Comparison of ENCODE assay signal across 8 cellular contexts in the genomic region with DNA sequence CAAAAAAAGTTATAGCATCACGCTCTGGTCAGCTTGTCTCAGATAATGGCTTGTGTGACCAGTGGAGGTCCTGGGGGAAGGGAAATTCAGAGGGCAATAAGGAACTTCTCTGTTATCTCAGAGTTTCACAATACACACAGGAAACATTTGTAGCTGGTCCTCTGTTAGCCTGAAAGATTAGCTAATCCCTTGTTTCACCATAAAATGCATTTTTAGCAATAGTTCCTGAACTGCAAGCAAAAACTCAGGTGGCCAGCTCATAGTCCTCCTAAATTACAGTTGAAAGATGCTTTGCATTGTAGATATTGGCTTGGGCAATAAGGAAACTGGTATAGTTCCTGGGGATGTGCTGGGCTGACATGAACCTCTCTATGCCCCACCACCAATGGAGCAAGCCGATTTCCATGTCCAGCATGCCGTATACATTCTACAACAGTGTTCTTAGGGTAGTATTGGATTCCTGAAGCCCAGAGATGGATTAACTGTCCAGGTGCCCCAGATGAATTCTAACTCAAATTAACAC.
DNase-seq lines count a peak whose midpoint lies in the region; ATAC-seq and TF ChIP-seq lines count a peak whose summit lies in the region.

No MANE protein-coding gene starts in this region.

- H2AK5ac ChIP-seq in H9 (ENCODE audit: insufficient read length, low read length) = no peak overlapping the region

- TF ChIP-seq CTCF in cardiac fibroblast (IDR thresholded peaks at IDR 0.05; ENCODE audit: low read depth, low read length) (no peak), H9 (conservative IDR thresholded peaks at IDR 0.05) (no peak)
- TF ChIP-seq CTCF in CD4-positive, alpha-beta T cell (IDR thresholded peaks at IDR 0.05) = no peak

- H4K5ac ChIP-seq in H9 (ENCODE audit: insufficient read length, low read depth, low read length) = no peak overlapping the region

- H2BK120ac ChIP-seq in H9 (ENCODE audit: low read depth, low read length, poor library complexity, severe bottlenecking) = no peak overlapping the region

- H3K27me3 Mint-ChIP-seq in H9 (ENCODE audit: low read depth) = peaks cover 60% of the 10 kb centered on the region
- H3K27me3 Mint-ChIP-seq in CD4-positive, alpha-beta T cell = no peaks in the 10 kb centered on the region

- H3K56ac ChIP-seq in H9 (ENCODE audit: insufficient read length, low read depth, low read length) = no peak overlapping the region

- H3K4me2 ChIP-seq in H9 (ENCODE audit: insufficient read depth, insufficient read length, low read length) = no peak overlapping the region

- intact Hi-C loops in sciatic nerve (cut with DNase I) = no loop called here
- intact Hi-C loops in CD4-positive, alpha-beta T cell (cut with DNase I, micrococcal nuclease) = no loop called here

- H3K79me1 ChIP-seq in H9 (ENCODE audit: insufficient read depth, low read depth, low read length, poor library complexity, severe bottlenecking) = no peaks in the 10 kb centered on the region

- H3K23me2 ChIP-seq in H9 (ENCODE audit: insufficient read length, low read depth, low read length, poor library complexity, severe bottlenecking) = no peaks in the 10 kb centered on the region

- H3K4me1 ChIP-seq in H9 (ENCODE audit: insufficient read depth, low read length) = no peaks in the 10 kb centered on the region

- H3K4ac ChIP-seq in H9 (ENCODE audit: low read depth, low read length) = no peak overlapping the region

- POLR2A ChIA-PET in CD4-positive, alpha-beta T cell (lab: Charles Lee) = interaction anchor here (1.6 kb wide), 1 partner anchor 23 kb away, joined by 5 read pairs; no protein-coding TSS in a partner anchor

- H4K8ac ChIP-seq in H9 (replicated peaks; ENCODE audit: insufficient read length, low read depth, low read length) = no peak overlapping the region

- no CpG with 5 or more reads among the region's 3 CpGs for WGBS in H9 (ENCODE audit: extremely low coverage, insufficient read length, low lambda C conversion rate)

- no peaks in the 10 kb centered on the region for H4K20me1 ChIP-seq in H9 (ENCODE audit: control insufficient read depth, insufficient read depth, insufficient read length)

- H4K91ac ChIP-seq in H9 (ENCODE audit: insufficient read length, low read depth, low read length) = no peak overlapping the region

- no peak overlapping the region for H3K27ac Mint-ChIP-seq in H9
- H3K27ac Mint-ChIP-seq in CD4-positive, alpha-beta T cell = no peak overlapping the region

- H3K36me3 Mint-ChIP-seq in H9 (ENCODE audit: insufficient read depth in 1 of 3, low read depth in 3 of 3) = no peaks in the 10 kb centered on the region
- no peaks in the 10 kb centered on the region for H3K36me3 Mint-ChIP-seq in CD4-positive, alpha-beta T cell (ENCODE audit: low read depth)

- H3K79me2 ChIP-seq in H9 (ENCODE audit: insufficient read depth, low read length) = no peaks in the 10 kb centered on the region

- H3K4me1 Mint-ChIP-seq in H9 = no peaks in the 10 kb centered on the region
- peaks cover 23% of the 10 kb centered on the region for H3K4me1 Mint-ChIP-seq in CD4-positive, alpha-beta T cell (ENCODE audit: low read depth)

- H3K4me3 Mint-ChIP-seq in H9 = no peak overlapping the region
- no peak overlapping the region for H3K4me3 Mint-ChIP-seq in CD4-positive, alpha-beta T cell

- H2BK12ac ChIP-seq in H9 (ENCODE audit: insufficient read length, low read depth, low read length) = no peak overlapping the region

- H3K14ac ChIP-seq in H9 (ENCODE audit: insufficient read depth, low read length) = no peak overlapping the region

- no peak overlapping the region for H3T11ph ChIP-seq in H9 (ENCODE audit: low read length)

- peak; percentile 21 for DNase-seq in NK-92 treated with Interleukin-12 subunit alpha and Interleukin-12 subunit beta, amount 100 ng/mL, for 24 hours (lab: John Stamatoyannopoulos, UW)
- DNase-seq in NK-92 (lab: John Stamatoyannopoulos, UW; ENCODE audit: unreplicated experiment) = no peak
- DNase-seq in KG1 (lab: John Stamatoyannopoulos, UW) = peak; percentile 33
- peak; percentile 81 for DNase-seq in cardiac fibroblast (ENCODE audit: low read depth in 2 of 2)
- no peak for DNase-seq in sciatic nerve (ENCODE audit: low spot score)
- no peak for DNase-seq in NCI-H526 (lab: John Stamatoyannopoulos, UW)
- no peak for DNase-seq in H9
- no peak for DNase-seq in CD4-positive, alpha-beta T cell

- peaks cover 17% of the 10 kb centered on the region; the same call in 1 of the 2 replicates for H3K27me3 ChIP-seq in H9 (ENCODE audit: insufficient read depth, low read length)
- no peaks in the 10 kb centered on the region for H3K27me3 ChIP-seq in CD4-positive, alpha-beta T cell (ENCODE audit: control insufficient read depth, insufficient read depth, low read length)

- H3K4me3 ChIP-seq in cardiac fibroblast (replicated peaks in 1 of 2; ENCODE audit: low read depth in 2 of 2, low read length in 2 of 2) = no peak overlapping the region

- CTCF ChIA-PET in CD4-positive, alpha-beta T cell (lab: Charles Lee) = no interaction called here

- H2BK20ac ChIP-seq in H9 (ENCODE audit: low read depth, low read length, poor library complexity, severe bottlenecking) = no peak overlapping the region

- ATAC-seq in sciatic nerve = peak; percentile 89
- no peak for ATAC-seq in CD4-positive, alpha-beta T cell (ENCODE audit: poor library complexity)

- H3K9ac ChIP-seq in H9 (ENCODE audit: extremely low read depth, insufficient read length, low read length) = no peak overlapping the region

- no peak overlapping the region for H3K27ac ChIP-seq in H9 (ENCODE audit: insufficient read length, low read depth, low read length)
- no peak overlapping the region for H3K27ac ChIP-seq in CD4-positive, alpha-beta T cell (ENCODE audit: low read depth, low read length)

- no peak overlapping the region for H2AFZ ChIP-seq in H9 (ENCODE audit: low read length)

- H2BK5ac ChIP-seq in H9 (ENCODE audit: insufficient read length, low read length) = no peak overlapping the region

- H3K9me3 ChIP-seq in H9 (ENCODE audit: control insufficient read depth, low read depth, low read length) = no peaks in the 10 kb centered on the region
- H3K9me3 ChIP-seq in CD4-positive, alpha-beta T cell (ENCODE audit: control insufficient read depth, low read length) = no peaks in the 10 kb centered on the region

- H2BK15ac ChIP-seq in H9 (ENCODE audit: low read depth, low read length) = no peak overlapping the region

- no peak overlapping the region for H3K23ac ChIP-seq in H9 (ENCODE audit: insufficient read length, low read depth, low read length)

- H3K18ac ChIP-seq in H9 (ENCODE audit: insufficient read length, low read depth, low read length) = no peak overlapping the region

- no peaks in the 10 kb centered on the region; a peak in 1 of 5 replicates for H3K9me3 Mint-ChIP-seq in H9
- H3K9me3 Mint-ChIP-seq in CD4-positive, alpha-beta T cell = no peaks in the 10 kb centered on the region

Comparison
In these comparisons a context has a peak if more than half of its experiments do, and no peak if none do; other contexts are left out.
1. DNase-seq: peak in NK-92 treated with Interleukin-12 subunit alpha and Interleukin-12 subunit beta, amount 100 ng/mL, for 24 hours (single experiment), KG1 (single experiment) and cardiac fibroblast (2 of 2); none in NK-92 (single experiment), sciatic nerve (single experiment), NCI-H526 (0 of 2), H9 (single experiment) and CD4-positive, alpha-beta T cell (0 of 10).